Comparison of ENCODE assay signal across 17 cellular contexts in genomic region chrX:43718956-43719355, GRCh38.
DNase-seq lines count a peak whose midpoint lies in the region; TF ChIP-seq lines count a peak whose summit lies in the region.
"Had no signal": no experiment of that assay in that cellular context is flagged by ENCODE, and none has a peak within 500 bp of the region (broad histone marks: within the 10 kb centered on the region; RNA-seq: fewer than 3 reads in every experiment).

No MANE protein-coding gene starts in this region.

- no peaks in the 10 kb centered on the region for H3K27me3 ChIP-seq in colonic mucosa
- H3K27me3 ChIP-seq: SJCRH30 had no signal

- DNase-seq in CMK (ENCODE audit: low read depth) (peak; percentile 2), M059J (ENCODE audit: low read depth) (peak; percentile 88), T1000 (lab: John Stamatoyannopoulos, UW) (peak; percentile 57), glomerular visceral epithelial cell (ENCODE audit: extremely low spot score) (peak; percentile 48), NCI-H774 (lab: John Stamatoyannopoulos, UW) (no peak), COR-L47 (lab: John Stamatoyannopoulos, UW) (no peak), DMS79 treated with DMSO at 0.1 percent for 48 hours (lab: John Stamatoyannopoulos, UW) (no peak), colonic mucosa (no peak)
- DNase-seq: DND-41; Kasumi-1; MM.1S; NCI-H1048; NCI-H1417 treated with DMSO at 0.1 percent for 48 hours; NCI-H187; NCI-H510A; NK-92 treated with Interleukin-12 subunit alpha and Interleukin-12 subunit beta, amount 100 ng/mL, for 24 hours; SJCRH30 had no signal

- H3K9ac ChIP-seq in colonic mucosa (ENCODE audit: low read depth in 2 of 2, low read length in 2 of 2), result no peak overlapping the region

- H3K4me3 ChIP-seq in colonic mucosa, result no peak overlapping the region
- H3K4me3 ChIP-seq: SJCRH30 had no signal

- H3K27ac ChIP-seq in colonic mucosa, result no peak overlapping the region
- H3K27ac ChIP-seq: SJCRH30 had no signal

- H3K36me3 ChIP-seq in colonic mucosa, result no peaks in the 10 kb centered on the region
- H3K36me3 ChIP-seq: SJCRH30 had no signal

- no peaks in the 10 kb centered on the region for H3K4me1 ChIP-seq in colonic mucosa
- H3K4me1 ChIP-seq: SJCRH30 had no signal

- intact Hi-C loops in colonic mucosa (cut with DNase I), result no loop called here

- no peak for TF ChIP-seq CTCF in colonic mucosa (IDR thresholded peaks at IDR 0.05)

- H3K9me3 ChIP-seq in colonic mucosa, result no peaks in the 10 kb centered on the region
- H3K9me3 ChIP-seq: SJCRH30 had no signal

Comparison
In these comparisons a context has a peak if more than half of its experiments do, and no peak if none do; other contexts are left out.
1. DNase-seq: peak in CMK (single experiment), M059J (single experiment), T1000 (single experiment) and glomerular visceral epithelial cell (single experiment); none in NCI-H774 (single experiment), COR-L47 (single experiment), DMS79 treated with DMSO at 0.1 percent for 48 hours (single experiment) and colonic mucosa (single experiment).